ENCODE assay signal across 15 cellular contexts in the genomic region with DNA sequence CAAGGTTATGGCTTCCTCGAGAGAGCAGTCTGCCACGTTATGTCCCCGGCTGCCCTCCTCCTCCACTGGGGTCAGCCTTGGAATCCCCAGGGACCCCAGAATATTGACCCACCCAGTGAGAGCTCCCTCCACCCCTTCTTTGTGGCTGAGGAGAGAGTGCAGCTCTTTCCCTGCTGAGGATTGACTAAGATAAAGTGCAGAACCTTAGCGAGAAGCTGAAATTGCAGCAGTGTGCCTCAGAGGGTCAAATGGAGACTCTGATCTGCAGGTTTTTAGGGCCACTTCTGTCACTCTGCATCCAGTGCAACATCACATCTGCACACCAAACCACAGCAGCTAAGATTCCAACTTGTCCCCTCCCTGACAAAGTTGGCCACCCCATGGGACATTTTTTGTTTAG. TPM values are rescaled to one million over a fixed set of nuclear protein-coding genes. Genes with fewer than 3 reads are reported as not detected.
DNase-seq lines count a peak whose midpoint lies in the region; ATAC-seq and TF ChIP-seq lines count a peak whose summit lies in the region.
"Had no signal": no experiment of that assay in that cellular context is flagged by ENCODE, and none has a peak within 500 bp of the region (broad histone marks: within the 10 kb centered on the region; RNA-seq: fewer than 3 reads in every experiment).

No MANE protein-coding gene starts in this region.

- peaks cover 23 to 96% (median 65%) of the 10 kb centered on the region in 10 experiments for H3K4me1 ChIP-seq in BLaER1 treated with 17β-estradiol and CSF1 and Interleukin-3, amounts not matched to agents 10 nM and 100 nM
- no peaks in the 10 kb centered on the region for H3K4me1 ChIP-seq in testis
- H3K4me1 ChIP-seq: Peyer's patch had no signal

- intact Hi-C loops in testis (cut with DNase I; ENCODE audit: low total_unique reads): no loop called here

- H3K9me3 Mint-ChIP-seq in osteocyte (ENCODE audit: unreplicated experiment): no peaks in the 10 kb centered on the region
- no peaks in the 10 kb centered on the region for H3K9me3 Mint-ChIP-seq in effector memory CD8-positive, alpha-beta T cell

- peak overlapping the region; percentile 46 for H3K27ac Mint-ChIP-seq in osteocyte (ENCODE audit: unreplicated experiment)
- H3K27ac Mint-ChIP-seq in effector memory CD8-positive, alpha-beta T cell: no peak overlapping the region

- WGBS in testis, 2 donors: 33 to 69% methylated on average over 1 to 4 of the region's 4 CpGs

- ATAC-seq in effector memory CD8-positive, alpha-beta T cell (replicated peaks): no peak
- ATAC-seq: K562, Right ventricle myocardium inferior had no signal

- H3K4me1 Mint-ChIP-seq in osteocyte (ENCODE audit: unreplicated experiment): peaks cover 9% of the 10 kb centered on the region
- H3K4me1 Mint-ChIP-seq in effector memory CD8-positive, alpha-beta T cell (ENCODE audit: low read depth in 2 of 2): no peaks in the 10 kb centered on the region

- DNase-seq in caudate nucleus (lab: John Stamatoyannopoulos, UW) (peak in 11 of 61 donors; percentile 14 to 69 (median 38)), medulla oblongata (ENCODE audit: extremely low spot score) (peak; percentile 28), osteocyte (ENCODE audit: extremely low spot score, unreplicated experiment) (no peak), cerebellar cortex (ENCODE audit: low spot score) (no peak), testis (no peak)
- DNase-seq in effector memory CD8-positive, alpha-beta T cell: no peak
- DNase-seq in activated CD4-positive, alpha-beta T cell treated with anti-CD3 and anti-CD28 coated beads, Interleukin-2, amount 50 U/mL, for 4 hours: no peak
- DNase-seq: GF-D8, MV-4-11, NCI-H2029 treated with DMSO at 0.1 percent for 48 hours, Peyer's patch had no signal

- H3K4me3 ChIP-seq in BLaER1 treated with 17β-estradiol and CSF1 and Interleukin-3, amounts not matched to agents 10 nM and 100 nM: no peak overlapping the region
- no peak overlapping the region for H3K4me3 ChIP-seq in testis
- H3K4me3 ChIP-seq: K562, Peyer's patch had no signal

- no peaks in the 10 kb centered on the region for H3K27me3 ChIP-seq in BLaER1 treated with 17β-estradiol and CSF1 and Interleukin-3, amounts not matched to agents 10 nM and 100 nM
- H3K27me3 ChIP-seq in testis: no peaks in the 10 kb centered on the region
- H3K27me3 ChIP-seq: Peyer's patch had no signal

- TF ChIP-seq POLR2A in testis (IDR thresholded peaks at IDR 0.05): no peak

- peaks cover 0 to 13% (median 6%) of the 10 kb centered on the region in 11 experiments; a peak in 11 of 22 replicates for H3K9me3 ChIP-seq in BLaER1 treated with 17β-estradiol and CSF1 and Interleukin-3, amounts not matched to agents 10 nM and 100 nM (replicated peaks in 1 of 11)
- H3K9me3 ChIP-seq in testis: no peaks in the 10 kb centered on the region
- H3K9me3 ChIP-seq: Peyer's patch had no signal

- H3K4me2 ChIP-seq in BLaER1 treated with 17β-estradiol and CSF1 and Interleukin-3, amounts not matched to agents 10 nM and 100 nM: peak overlapping the region in 9 of 11 experiments; percentile 9 to 85 (median 26); a peak in 14 of 22 replicates

- H3K9ac ChIP-seq in BLaER1 treated with 17β-estradiol and CSF1 and Interleukin-3, amounts not matched to agents 10 nM and 100 nM: peak overlapping the region in 1 of 11 experiments; percentile 10; a peak in 2 of 22 replicates

- H3K4me3 Mint-ChIP-seq in osteocyte (ENCODE audit: unreplicated experiment): no peak overlapping the region
- no peak overlapping the region for H3K4me3 Mint-ChIP-seq in effector memory CD8-positive, alpha-beta T cell

- no peaks in the 10 kb centered on the region for H4K20me1 ChIP-seq in BLaER1 treated with 17β-estradiol and CSF1 and Interleukin-3, amounts not matched to agents 10 nM and 100 nM

- peak overlapping the region in 4 of 11 experiments; percentile 1 to 18 (median 12); a peak in 4 of 22 replicates for H3K27ac ChIP-seq in BLaER1 treated with 17β-estradiol and CSF1 and Interleukin-3, amounts not matched to agents 10 nM and 100 nM
- H3K27ac ChIP-seq in caudate nucleus (ENCODE audit: low read depth, low read length) (peak overlapping the region; percentile 93), testis (no peak overlapping the region)
- H3K27ac ChIP-seq: C4-2B, Peyer's patch had no signal

- H3K36me3 Mint-ChIP-seq in osteocyte (ENCODE audit: unreplicated experiment): no peaks in the 10 kb centered on the region
- no peaks in the 10 kb centered on the region for H3K36me3 Mint-ChIP-seq in effector memory CD8-positive, alpha-beta T cell (ENCODE audit: insufficient read depth)

- no peaks in the 10 kb centered on the region for H3K27me3 Mint-ChIP-seq in osteocyte (ENCODE audit: unreplicated experiment)
- H3K27me3 Mint-ChIP-seq in effector memory CD8-positive, alpha-beta T cell: peaks cover 7 to 24% of the 10 kb centered on the region in 2 donors

- TF ChIP-seq CTCF in osteocyte (IDR thresholded peaks at IDR 0.05): no peak
- TF ChIP-seq CTCF in testis (IDR thresholded peaks at IDR 0.05): no peak

- no peaks in the 10 kb centered on the region for H3K36me3 ChIP-seq in BLaER1 treated with 17β-estradiol and CSF1 and Interleukin-3, amounts not matched to agents 10 nM and 100 nM
- no peaks in the 10 kb centered on the region for H3K36me3 ChIP-seq in testis (ENCODE audit: low read depth, missing control alignments)
- H3K36me3 ChIP-seq: Peyer's patch had no signal

RNA-seq across cellular contexts. Expression of a gene that starts 25.6 kb away (rescaled TPM):
- total RNA-seq in osteocyte (2.2 and 2.8 TPM in 2 replicates), testis (10 to 100 TPM; 14.4 to 33.5 TPM)
- polyA plus RNA-seq in testis (ENCODE audit: insufficient read depth, low read depth, low replicate concordance): 24.3 TPM
